33 cellular contexts compared by ENCODE assay signal in genomic region chr12:129245769-129246168, GRCh38.
"Had no signal": no experiment of that assay in that cellular context is flagged by ENCODE, and none has a peak within 500 bp of the region (broad histone marks: within the 10 kb centered on the region; RNA-seq: fewer than 3 reads in every experiment).

No MANE protein-coding gene starts in this region.

- FAIRE-seq: astrocyte, bronchial epithelial cell had no signal

- H3K9me3 ChIP-seq: adrenal gland, ascending aorta, body of pancreas, breast epithelium had no signal

- H3K27ac ChIP-seq: adrenal gland, ascending aorta, body of pancreas, brain microvascular endothelial cell, breast epithelium, cardiac muscle cell had no signal

- H3K36me3 ChIP-seq: adrenal gland, ascending aorta, brain microvascular endothelial cell, breast epithelium, cardiac muscle cell had no signal

- ATAC-seq: activated naive CD4-positive, alpha-beta T cell treated with anti-CD3 and anti-CD28 coated beads, Interleukin-2, amount 50 U/mL, for 72 hours; activated naive CD8-positive, alpha-beta T cell treated with anti-CD3 and anti-CD28 coated beads, Interleukin-2, amount 50 U/mL, for 24 hours; activated T-cell treated with anti-CD3 and anti-CD28 coated beads, Interleukin-2, amount 50 U/mL, for 4 hours; activated T-cell treated with anti-CD3 and anti-CD28 coated beads, Interleukin-2, amount 50 U/mL, for 72 hours; activated T-helper 17 cell treated with anti-CD3 and anti-CD28 coated beads, Interleukin-2, amount 50 U/mL, for 72 hours; body of pancreas had no signal

- H3K4me3 ChIP-seq: adrenal gland, ascending aorta, body of pancreas, breast epithelium, cardiac muscle cell had no signal

- H3K4me1 ChIP-seq: adrenal gland, ascending aorta, body of pancreas, breast epithelium had no signal

- H3K27me3 ChIP-seq: adrenal gland, ascending aorta, body of pancreas, brain microvascular endothelial cell, breast epithelium, cardiac muscle cell had no signal

- DNase-seq: activated effector memory CD4-positive, alpha-beta T cell treated with anti-CD3 and anti-CD28 coated beads, Interleukin-2, amount 50 U/mL, for 16 hours; activated effector memory CD4-positive, alpha-beta T cell treated with Interleukin-2 at 50 U/mL for 16 hours; activated gamma-delta T cell; activated gamma-delta T cell treated with Interleukin-2 at 50 U/mL for 16 hours; activated naive CD4-positive, alpha-beta T cell; activated naive CD4-positive, alpha-beta T cell treated with anti-CD3 and anti-CD28 coated beads for 36 hours; activated naive CD4-positive, alpha-beta T cell treated with anti-CD3 and anti-CD28 coated beads, Interleukin-2, amount 10 ng/mL, durations not matched to agents 7 days and 5 days; activated naive CD4-positive, alpha-beta T cell treated with anti-CD3 and anti-CD28 coated beads, Interleukin-2, amount 50 U/mL, for 16 hours; activated naive CD4-positive, alpha-beta T cell treated with Interleukin-2 at 50 U/mL for 16 hours; activated naive CD8-positive, alpha-beta T cell treated with anti-CD3 and anti-CD28 coated beads for 36 hours; activated naive CD8-positive, alpha-beta T cell treated with anti-CD3 and anti-CD28 coated beads, Interleukin-2, amount 10 ng/mL, durations not matched to agents 7 days and 5 days; activated naive CD8-positive, alpha-beta T cell treated with anti-CD3 and anti-CD28 coated beads, Interleukin-2, amount 50 U/mL, for 24 hours; activated T-cell treated with anti-CD3 and anti-CD28 coated beads, Interleukin-2, amount 50 U/mL, for 24 hours; activated T-cell treated with anti-CD3 and anti-CD28 coated beads, Interleukin-2, amount 50 U/mL, for 4 hours; activated T-cell treated with anti-CD3 and anti-CD28 coated beads, Interleukin-2, amount 50 U/mL, for 48 hours; activated T-cell treated with anti-CD3 and anti-CD28 coated beads, Interleukin-2, amount 50 U/mL, for 72 hours; adrenal gland; amniotic stem cell; amygdala; anterior cingulate cortex; aorta; body of pancreas; brain microvascular endothelial cell; caudate nucleus; central memory CD4-positive, alpha-beta T cell; cerebellar nuclear complex had no signal
